In the genomic region with DNA sequence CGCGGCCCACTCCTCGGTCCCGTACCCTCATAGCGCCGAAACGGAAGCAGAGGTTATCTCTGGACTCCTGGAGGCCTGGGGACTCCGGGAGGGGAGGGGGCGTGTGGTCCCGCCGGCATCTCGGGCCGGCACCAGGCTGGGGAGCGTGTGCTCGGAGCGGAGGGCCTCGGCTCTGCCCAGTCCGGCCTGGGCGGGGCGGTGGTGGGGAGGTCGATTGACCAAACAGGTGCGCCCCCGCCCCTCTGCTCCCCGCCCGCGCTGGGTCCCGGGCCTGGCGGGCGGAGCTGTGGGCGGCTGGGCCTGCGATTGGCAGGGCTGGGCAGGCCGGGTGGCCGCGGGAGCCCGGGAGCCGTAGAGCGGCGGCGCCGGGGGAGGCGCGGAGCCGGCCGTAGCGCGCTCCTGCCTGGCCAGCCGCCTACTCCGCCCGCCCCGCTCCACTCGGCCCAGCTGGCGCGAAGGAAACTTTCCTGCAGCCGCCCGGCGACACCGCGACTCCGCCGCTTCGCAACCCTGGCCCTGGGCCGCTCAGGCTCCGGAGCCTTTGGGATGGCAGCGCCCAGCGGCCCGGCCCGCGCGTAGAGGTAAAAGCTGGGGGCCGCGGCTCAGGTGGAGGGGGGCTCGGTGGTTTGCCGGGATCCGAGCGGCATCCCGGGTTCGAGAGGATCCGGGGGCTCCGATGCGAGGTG, we compare ENCODE assay signal across 7 cellular contexts. TPM values are rescaled to one million over a fixed set of nuclear protein-coding genes. Genes with fewer than 3 reads are reported as not detected.
A peak's percentile ranks its signal among the peaks of the same experiment; 100 is the strongest.
DNase-seq lines count a peak whose midpoint lies in the region; ATAC-seq and TF ChIP-seq lines count a peak whose summit lies in the region.

No MANE protein-coding gene starts in this region.

- peak overlapping the region; percentile 41 for H3K4me3 ChIP-seq in HFF-Myc (replicated peaks; ENCODE audit: low read depth, low read length)
- peak overlapping the region; percentile 42 for H3K4me3 ChIP-seq in astrocyte of the cerebellum (ENCODE audit: low read depth, low read length)
- H3K4me3 ChIP-seq in iPS-15b (ENCODE audit: low read depth, low read length) = peak overlapping the region; percentile 77
- H3K4me3 ChIP-seq in skeletal muscle tissue (ENCODE audit: low read length in 3 of 3) = peak overlapping the region; percentile 77

- H3K27me3 Mint-ChIP-seq in activated T-helper 1 cell treated with anti-CD3 and anti-CD28 coated beads, Interleukin-12 subunit alpha, Interleukin-12 subunit beta, Interleukin-2, Interleukin-4 antibody, amounts not matched to agents 30 ng/mL and 10 ng/mL and 1 ng/mL, durations not matched to agents 14 hours and 24 hours and 36 hours (ENCODE audit: insufficient read depth) = peaks cover 57% of the 10 kb centered on the region
- H3K27me3 Mint-ChIP-seq in activated CD8-positive, alpha-beta memory T cell treated with anti-CD3 and anti-CD28 coated beads, Interleukin-2, amount 10 ng/mL, durations not matched to agents 7 days and 5 days = peaks cover 64% of the 10 kb centered on the region

- H3K9ac ChIP-seq in iPS-15b (ENCODE audit: low read depth, low read length) = peak overlapping the region; percentile 65
- H3K9ac ChIP-seq in skeletal muscle tissue (ENCODE audit: low read depth in 1 of 3, low read length in 3 of 3) = peak overlapping the region; percentile 87 to 94 (median 91)

- TF ChIP-seq CTCF in HFF-Myc (IDR thresholded peaks at IDR 0.05; ENCODE audit: low read depth, low read length, missing control alignments) = no peak
- no peak for TF ChIP-seq CTCF in astrocyte of the cerebellum (IDR thresholded peaks at IDR 0.05; ENCODE audit: low read depth, low read length, missing control alignments)

- intact Hi-C loops in activated T-helper 1 cell treated with anti-CD3 and anti-CD28 coated beads, Interleukin-12 subunit alpha, Interleukin-12 subunit beta, Interleukin-2, Interleukin-4 antibody, amounts not matched to agents 30 ng/mL and 10 ng/mL and 1 ng/mL, durations not matched to agents 14 hours and 24 hours and 36 hours (cut with micrococcal nuclease) = no loop called here

- CTCF ChIA-PET in activated CD8-positive, alpha-beta memory T cell treated with anti-CD3 and anti-CD28 coated beads, Interleukin-2, amount 10 ng/mL, durations not matched to agents 7 days and 5 days (lab: Charles Lee) = no interaction called here

- H3K4me1 Mint-ChIP-seq in activated T-helper 1 cell treated with anti-CD3 and anti-CD28 coated beads, Interleukin-12 subunit alpha, Interleukin-12 subunit beta, Interleukin-2, Interleukin-4 antibody, amounts not matched to agents 30 ng/mL and 10 ng/mL and 1 ng/mL, durations not matched to agents 14 hours and 24 hours and 36 hours (ENCODE audit: low read depth) = peaks cover 2% of the 10 kb centered on the region
- peaks cover under 1% of the 10 kb centered on the region for H3K4me1 Mint-ChIP-seq in activated CD8-positive, alpha-beta memory T cell treated with anti-CD3 and anti-CD28 coated beads, Interleukin-2, amount 10 ng/mL, durations not matched to agents 7 days and 5 days
- H3K4me1 Mint-ChIP-seq in stimulated activated effector memory CD8-positive, alpha-beta T cell treated with anti-CD3 and anti-CD28 coated beads, Interleukin-12 subunit alpha, Interleukin-12 subunit beta, amount 100 ng/mL, for 72 hours = peaks cover 2% of the 10 kb centered on the region

- in situ Hi-C loops in astrocyte of the cerebellum (cut with HindIII; ENCODE audit: low sequenced_read_pairs) = no loop called here

- H3K9me3 ChIP-seq in iPS-15b (ENCODE audit: control insufficient read depth, insufficient read depth, low read length) (no peaks in the 10 kb centered on the region), skeletal muscle tissue (ENCODE audit: control insufficient read depth in 3 of 3, low read length in 3 of 3) (peaks cover 0 to 3% (median 0%) of the 10 kb centered on the region in 3 donors)

- H3K4me1 ChIP-seq in iPS-15b (ENCODE audit: control insufficient read depth, insufficient read depth, low read length) (peaks cover 6% of the 10 kb centered on the region), skeletal muscle tissue (ENCODE audit: control insufficient read depth in 3 of 3, insufficient read depth in 3 of 3, low read length in 3 of 3) (peaks cover 53 to 64% (median 55%) of the 10 kb centered on the region in 3 donors)

- peak overlapping the region; percentile 95 for H3K27ac ChIP-seq in skeletal muscle tissue (ENCODE audit: low read depth, low read length)

- H3K36me3 ChIP-seq in iPS-15b (ENCODE audit: control insufficient read depth, insufficient read depth, low read length) (no peaks in the 10 kb centered on the region), skeletal muscle tissue (ENCODE audit: control insufficient read depth in 3 of 3, insufficient read depth in 3 of 3, low read length in 3 of 3) (no peaks in the 10 kb centered on the region)

- no peak overlapping the region for H3K27ac Mint-ChIP-seq in activated T-helper 1 cell treated with anti-CD3 and anti-CD28 coated beads, Interleukin-12 subunit alpha, Interleukin-12 subunit beta, Interleukin-2, Interleukin-4 antibody, amounts not matched to agents 30 ng/mL and 10 ng/mL and 1 ng/mL, durations not matched to agents 14 hours and 24 hours and 36 hours
- no peak overlapping the region for H3K27ac Mint-ChIP-seq in activated CD8-positive, alpha-beta memory T cell treated with anti-CD3 and anti-CD28 coated beads, Interleukin-2, amount 10 ng/mL, durations not matched to agents 7 days and 5 days
- H3K27ac Mint-ChIP-seq in stimulated activated effector memory CD8-positive, alpha-beta T cell treated with anti-CD3 and anti-CD28 coated beads, Interleukin-12 subunit alpha, Interleukin-12 subunit beta, amount 100 ng/mL, for 72 hours = no peak overlapping the region

- H3K4me3 Mint-ChIP-seq in activated T-helper 1 cell treated with anti-CD3 and anti-CD28 coated beads, Interleukin-12 subunit alpha, Interleukin-12 subunit beta, Interleukin-2, Interleukin-4 antibody, amounts not matched to agents 30 ng/mL and 10 ng/mL and 1 ng/mL, durations not matched to agents 14 hours and 24 hours and 36 hours = no peak overlapping the region
- H3K4me3 Mint-ChIP-seq in activated CD8-positive, alpha-beta memory T cell treated with anti-CD3 and anti-CD28 coated beads, Interleukin-2, amount 10 ng/mL, durations not matched to agents 7 days and 5 days = no peak overlapping the region
- H3K4me3 Mint-ChIP-seq in stimulated activated effector memory CD8-positive, alpha-beta T cell treated with anti-CD3 and anti-CD28 coated beads, Interleukin-12 subunit alpha, Interleukin-12 subunit beta, amount 100 ng/mL, for 72 hours = no peak overlapping the region

- H3K9me3 Mint-ChIP-seq in activated T-helper 1 cell treated with anti-CD3 and anti-CD28 coated beads, Interleukin-12 subunit alpha, Interleukin-12 subunit beta, Interleukin-2, Interleukin-4 antibody, amounts not matched to agents 30 ng/mL and 10 ng/mL and 1 ng/mL, durations not matched to agents 14 hours and 24 hours and 36 hours = no peaks in the 10 kb centered on the region
- H3K9me3 Mint-ChIP-seq in activated CD8-positive, alpha-beta memory T cell treated with anti-CD3 and anti-CD28 coated beads, Interleukin-2, amount 10 ng/mL, durations not matched to agents 7 days and 5 days (ENCODE audit: low read depth) = no peaks in the 10 kb centered on the region
- H3K9me3 Mint-ChIP-seq in stimulated activated effector memory CD8-positive, alpha-beta T cell treated with anti-CD3 and anti-CD28 coated beads, Interleukin-12 subunit alpha, Interleukin-12 subunit beta, amount 100 ng/mL, for 72 hours = no peaks in the 10 kb centered on the region

- DNase-seq in HFF-Myc (ENCODE audit: extremely low read depth, low read depth) (no peak), astrocyte of the cerebellum (ENCODE audit: low read depth) (no peak)
- DNase-seq in activated T-helper 1 cell treated with anti-CD3 and anti-CD28 coated beads, Interleukin-12 subunit alpha, Interleukin-12 subunit beta, Interleukin-2, Interleukin-4 antibody, amounts not matched to agents 30 ng/mL and 10 ng/mL and 1 ng/mL, durations not matched to agents 14 hours and 24 hours and 36 hours (ENCODE audit: low spot score) = no peak
- no peak for DNase-seq in activated CD8-positive, alpha-beta memory T cell treated with anti-CD3 and anti-CD28 coated beads, Interleukin-2, amount 10 ng/mL, durations not matched to agents 7 days and 5 days
- DNase-seq in stimulated activated effector memory CD8-positive, alpha-beta T cell treated with anti-CD3 and anti-CD28 coated beads, Interleukin-12 subunit alpha, Interleukin-12 subunit beta, amount 100 ng/mL, for 72 hours (ENCODE audit: low spot score in 2 of 2) = no peak

- ATAC-seq in activated CD8-positive, alpha-beta memory T cell treated with anti-CD3 and anti-CD28 coated beads, Interleukin-2, amount 10 ng/mL, durations not matched to agents 7 days and 5 days = no peak
- ATAC-seq in stimulated activated effector memory CD8-positive, alpha-beta T cell treated with anti-CD3 and anti-CD28 coated beads, Interleukin-12 subunit alpha, Interleukin-12 subunit beta, amount 100 ng/mL, for 72 hours = no peak

- H3K27me3 ChIP-seq in iPS-15b (ENCODE audit: control insufficient read depth, insufficient read depth, low read length) (peaks cover 26% of the 10 kb centered on the region), skeletal muscle tissue (ENCODE audit: control insufficient read depth in 3 of 3, insufficient read depth in 3 of 3, low read length in 3 of 3) (no peaks in the 10 kb centered on the region)

- no peaks in the 10 kb centered on the region for H3K36me3 Mint-ChIP-seq in activated T-helper 1 cell treated with anti-CD3 and anti-CD28 coated beads, Interleukin-12 subunit alpha, Interleukin-12 subunit beta, Interleukin-2, Interleukin-4 antibody, amounts not matched to agents 30 ng/mL and 10 ng/mL and 1 ng/mL, durations not matched to agents 14 hours and 24 hours and 36 hours (ENCODE audit: low read depth)
- peaks cover 3% of the 10 kb centered on the region for H3K36me3 Mint-ChIP-seq in activated CD8-positive, alpha-beta memory T cell treated with anti-CD3 and anti-CD28 coated beads, Interleukin-2, amount 10 ng/mL, durations not matched to agents 7 days and 5 days
- H3K36me3 Mint-ChIP-seq in stimulated activated effector memory CD8-positive, alpha-beta T cell treated with anti-CD3 and anti-CD28 coated beads, Interleukin-12 subunit alpha, Interleukin-12 subunit beta, amount 100 ng/mL, for 72 hours = no peaks in the 10 kb centered on the region

RNA-seq across cellular contexts. Expression of gene DAB2IP, which starts 52.1 kb away (rescaled TPM):
- total RNA-seq in skeletal muscle tissue = 12.5 TPM
- total RNA-seq in activated T-helper 1 cell treated with anti-CD3 and anti-CD28 coated beads, Interleukin-12 subunit alpha, Interleukin-12 subunit beta, Interleukin-2, Interleukin-4 antibody, amounts not matched to agents 30 ng/mL and 10 ng/mL and 1 ng/mL, durations not matched to agents 14 hours and 24 hours and 36 hours = 0.05 TPM in 1 of 2 replicates, not detected in the other
- total RNA-seq in activated CD8-positive, alpha-beta memory T cell treated with anti-CD3 and anti-CD28 coated beads, Interleukin-2, amount 10 ng/mL, durations not matched to agents 7 days and 5 days = under 1 TPM; 0.07 to 0.18 TPM

Comparison
In these comparisons a context has a peak if more than half of its experiments do, and no peak if none do; other contexts are left out.
1. RNA of gene DAB2IP, which starts 52.1 kb away (total RNA-seq): 12.5 TPM in skeletal muscle tissue (single experiment); 0.07 to 0.18 TPM in activated CD8-positive, alpha-beta memory T cell treated with anti-CD3 and anti-CD28 coated beads, Interleukin-2, amount 10 ng/mL, durations not matched to agents 7 days and 5 days and 0.05 TPM in activated T-helper 1 cell treated with anti-CD3 and anti-CD28 coated beads, Interleukin-12 subunit alpha, Interleukin-12 subunit beta, Interleukin-2, Interleukin-4 antibody, amounts not matched to agents 30 ng/mL and 10 ng/mL and 1 ng/mL, durations not matched to agents 14 hours and 24 hours and 36 hours; every median in the first group is over 10 times any median in the second.
2. Peak in every context shown above with its lines, with median percentiles within 50 percentile points of each other: H3K4me3 ChIP-seq.